In the genomic region with DNA sequence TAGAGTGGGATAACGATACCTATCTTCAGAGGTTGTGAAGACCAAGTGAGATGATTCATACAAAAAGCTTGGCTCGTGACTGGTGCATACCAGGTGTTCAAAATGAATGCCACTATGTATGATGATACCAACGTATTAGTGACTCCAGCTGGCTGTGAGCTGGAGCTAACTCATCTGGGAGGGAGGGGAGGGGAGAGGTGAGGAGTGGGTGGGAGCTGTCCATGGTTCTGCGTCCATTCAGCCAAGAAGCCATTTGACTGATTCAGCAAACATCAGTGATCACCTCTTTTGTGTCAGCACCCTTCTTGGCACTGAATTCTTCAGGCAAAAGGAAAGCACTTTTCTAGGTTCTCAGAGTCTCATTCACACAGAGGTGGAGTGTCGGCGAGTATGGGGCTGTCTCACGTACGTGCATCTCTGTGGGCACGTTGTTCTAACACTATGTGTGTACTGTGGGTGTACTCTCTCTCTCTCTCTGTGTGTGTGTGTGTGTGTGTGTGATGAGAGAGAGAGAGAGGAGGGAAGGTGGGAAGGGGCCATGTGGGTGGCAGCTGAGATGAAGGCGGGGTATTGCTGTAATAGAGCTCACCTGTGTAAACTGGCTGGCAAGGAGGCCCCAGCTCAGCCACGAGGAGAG, we compare ENCODE assay signal across 9 cellular contexts.
DNase-seq lines count a peak whose midpoint lies in the region; ATAC-seq and TF ChIP-seq lines count a peak whose summit lies in the region.
"Had no signal": no experiment of that assay in that cellular context is flagged by ENCODE, and none has a peak within 500 bp of the region (broad histone marks: within the 10 kb centered on the region; RNA-seq: fewer than 3 reads in every experiment).

No MANE protein-coding gene starts in this region.

- DNase-seq in ELR (ENCODE audit: low read depth): peak; percentile 37
- peak; percentile 29 for DNase-seq in HuH-7 (ENCODE audit: low spot score)
- peak; percentile 77 for DNase-seq in WTC11 (ENCODE audit: low spot score)
- DNase-seq in iris pigment epithelial cell (ENCODE audit: low read depth): peak; percentile 41
- no peak for DNase-seq in HCEC 1CT
- no peak for DNase-seq in NCI-H1105 treated with DMSO at 0.1 percent for 48 hours (lab: John Stamatoyannopoulos, UW)
- DNase-seq in NCI-H2029 treated with DMSO at 0.1 percent for 48 hours (lab: John Stamatoyannopoulos, UW): no peak
- DNase-seq: activated T-cell treated with anti-CD3 and anti-CD28 coated beads, Interleukin-2, amount 50 U/mL, for 4 hours had no signal

- peaks cover 4% of the 10 kb centered on the region for H3K4me1 Mint-ChIP-seq in WTC11

- CTCF ChIA-PET in WTC11 (lab: Charles Lee): interaction anchor here (0.6 to 1.4 kb wide), 4 partner anchors 15 to 123 kb away, joined by 3 to 10 read pairs (median 5); no protein-coding TSS in a partner anchor

- POLR2A ChIA-PET in WTC11 (lab: Charles Lee): interaction anchor here (0.6 to 0.8 kb wide), 2 partner anchors 90 to 189 kb away, joined by 3 to 4 read pairs; no protein-coding TSS in a partner anchor

- no peaks in the 10 kb centered on the region for H3K9me3 Mint-ChIP-seq in WTC11
- H3K9me3 Mint-ChIP-seq: activated T-cell treated with anti-CD3 and anti-CD28 coated beads, Interleukin-2, amount 50 U/mL, for 4 hours had no signal

- H3K36me3 Mint-ChIP-seq in WTC11: no peaks in the 10 kb centered on the region

- ATAC-seq in WTC11: peak; percentile 71
- ATAC-seq in HG03139 (IDR thresholded peaks at IDR 0.05; ENCODE audit: unreplicated experiment): no peak
- ATAC-seq: activated T-cell treated with anti-CD3 and anti-CD28 coated beads, Interleukin-2, amount 50 U/mL, for 4 hours had no signal

- peaks cover 5% of the 10 kb centered on the region; the same call in 1 of the 2 replicates for H3K27me3 Mint-ChIP-seq in WTC11 (ENCODE audit: low read depth)

- no peak for TF ChIP-seq CTCF in WTC11 (IDR thresholded peaks at IDR 0.05)

- no peak overlapping the region for H3K27ac Mint-ChIP-seq in WTC11

- H3K4me3 Mint-ChIP-seq in WTC11: no peak overlapping the region
- H3K4me3 Mint-ChIP-seq: activated T-cell treated with anti-CD3 and anti-CD28 coated beads, Interleukin-2, amount 50 U/mL, for 4 hours had no signal

TF ChIP-seq in WTC11, 78 proteins besides CTCF, POLR2A, EP300 and RAD21:
- TF ChIP-seq ZBTB21 (CRISPR knock-in tag; IDR thresholded peaks at IDR 0.05; ENCODE audit: borderline replicate concordance) (0 out of 2 replicates have a peak, but pooled peaks have one; percentile 43), ZBTB43 (CRISPR knock-in tag; IDR thresholded peaks at IDR 0.05) (no peak), NFATC4 (CRISPR knock-in tag; IDR thresholded peaks at IDR 0.05) (no peak), MXD4 (CRISPR knock-in tag; IDR thresholded peaks at IDR 0.05; ENCODE audit: borderline replicate concordance) (no peak), SMAD3 (CRISPR knock-in tag; IDR thresholded peaks at IDR 0.05; ENCODE audit: borderline replicate concordance) (peak; percentile 85), GABPB1 (CRISPR knock-in tag; IDR thresholded peaks at IDR 0.05) (no peak), SP1 (CRISPR knock-in tag; conservative IDR thresholded peaks at IDR 0.05) (no peak), SMAD4 (CRISPR knock-in tag; IDR thresholded peaks at IDR 0.05) (0 out of 2 replicates have a peak, but pooled peaks have one; percentile 74)
- TF ChIP-seq, protein P1, sequence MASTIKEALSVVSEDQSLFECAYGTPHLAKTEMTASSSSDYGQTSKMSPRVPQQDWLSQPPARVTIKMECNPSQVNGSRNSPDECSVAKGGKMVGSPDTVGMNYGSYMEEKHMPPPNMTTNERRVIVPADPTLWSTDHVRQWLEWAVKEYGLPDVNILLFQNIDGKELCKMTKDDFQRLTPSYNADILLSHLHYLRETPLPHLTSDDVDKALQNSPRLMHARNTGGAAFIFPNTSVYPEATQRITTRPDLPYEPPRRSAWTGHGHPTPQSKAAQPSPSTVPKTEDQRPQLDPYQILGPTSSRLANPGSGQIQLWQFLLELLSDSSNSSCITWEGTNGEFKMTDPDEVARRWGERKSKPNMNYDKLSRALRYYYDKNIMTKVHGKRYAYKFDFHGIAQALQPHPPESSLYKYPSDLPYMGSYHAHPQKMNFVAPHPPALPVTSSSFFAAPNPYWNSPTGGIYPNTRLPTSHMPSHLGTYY (CRISPR knock-in tag; IDR thresholded peaks at IDR 0.05): no peak
- TF ChIP-seq, protein P2, sequence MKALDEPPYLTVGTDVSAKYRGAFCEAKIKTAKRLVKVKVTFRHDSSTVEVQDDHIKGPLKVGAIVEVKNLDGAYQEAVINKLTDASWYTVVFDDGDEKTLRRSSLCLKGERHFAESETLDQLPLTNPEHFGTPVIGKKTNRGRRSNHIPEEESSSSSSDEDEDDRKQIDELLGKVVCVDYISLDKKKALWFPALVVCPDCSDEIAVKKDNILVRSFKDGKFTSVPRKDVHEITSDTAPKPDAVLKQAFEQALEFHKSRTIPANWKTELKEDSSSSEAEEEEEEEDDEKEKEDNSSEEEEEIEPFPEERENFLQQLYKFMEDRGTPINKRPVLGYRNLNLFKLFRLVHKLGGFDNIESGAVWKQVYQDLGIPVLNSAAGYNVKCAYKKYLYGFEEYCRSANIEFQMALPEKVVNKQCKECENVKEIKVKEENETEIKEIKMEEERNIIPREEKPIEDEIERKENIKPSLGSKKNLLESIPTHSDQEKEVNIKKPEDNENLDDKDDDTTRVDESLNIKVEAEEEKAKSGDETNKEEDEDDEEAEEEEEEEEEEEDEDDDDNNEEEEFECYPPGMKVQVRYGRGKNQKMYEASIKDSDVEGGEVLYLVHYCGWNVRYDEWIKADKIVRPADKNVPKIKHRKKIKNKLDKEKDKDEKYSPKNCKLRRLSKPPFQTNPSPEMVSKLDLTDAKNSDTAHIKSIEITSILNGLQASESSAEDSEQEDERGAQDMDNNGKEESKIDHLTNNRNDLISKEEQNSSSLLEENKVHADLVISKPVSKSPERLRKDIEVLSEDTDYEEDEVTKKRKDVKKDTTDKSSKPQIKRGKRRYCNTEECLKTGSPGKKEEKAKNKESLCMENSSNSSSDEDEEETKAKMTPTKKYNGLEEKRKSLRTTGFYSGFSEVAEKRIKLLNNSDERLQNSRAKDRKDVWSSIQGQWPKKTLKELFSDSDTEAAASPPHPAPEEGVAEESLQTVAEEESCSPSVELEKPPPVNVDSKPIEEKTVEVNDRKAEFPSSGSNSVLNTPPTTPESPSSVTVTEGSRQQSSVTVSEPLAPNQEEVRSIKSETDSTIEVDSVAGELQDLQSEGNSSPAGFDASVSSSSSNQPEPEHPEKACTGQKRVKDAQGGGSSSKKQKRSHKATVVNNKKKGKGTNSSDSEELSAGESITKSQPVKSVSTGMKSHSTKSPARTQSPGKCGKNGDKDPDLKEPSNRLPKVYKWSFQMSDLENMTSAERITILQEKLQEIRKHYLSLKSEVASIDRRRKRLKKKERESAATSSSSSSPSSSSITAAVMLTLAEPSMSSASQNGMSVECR (CRISPR knock-in tag; IDR thresholded peaks at IDR 0.05; ENCODE audit: borderline replicate concordance): no peak
- TF ChIP-seq, protein P3, sequence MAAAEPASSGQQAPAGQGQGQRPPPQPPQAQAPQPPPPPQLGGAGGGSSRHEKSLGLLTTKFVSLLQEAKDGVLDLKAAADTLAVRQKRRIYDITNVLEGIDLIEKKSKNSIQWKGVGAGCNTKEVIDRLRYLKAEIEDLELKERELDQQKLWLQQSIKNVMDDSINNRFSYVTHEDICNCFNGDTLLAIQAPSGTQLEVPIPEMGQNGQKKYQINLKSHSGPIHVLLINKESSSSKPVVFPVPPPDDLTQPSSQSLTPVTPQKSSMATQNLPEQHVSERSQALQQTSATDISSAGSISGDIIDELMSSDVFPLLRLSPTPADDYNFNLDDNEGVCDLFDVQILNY (CRISPR knock-in tag; IDR thresholded peaks at IDR 0.05): no peak
- TF ChIP-seq, protein P4, sequence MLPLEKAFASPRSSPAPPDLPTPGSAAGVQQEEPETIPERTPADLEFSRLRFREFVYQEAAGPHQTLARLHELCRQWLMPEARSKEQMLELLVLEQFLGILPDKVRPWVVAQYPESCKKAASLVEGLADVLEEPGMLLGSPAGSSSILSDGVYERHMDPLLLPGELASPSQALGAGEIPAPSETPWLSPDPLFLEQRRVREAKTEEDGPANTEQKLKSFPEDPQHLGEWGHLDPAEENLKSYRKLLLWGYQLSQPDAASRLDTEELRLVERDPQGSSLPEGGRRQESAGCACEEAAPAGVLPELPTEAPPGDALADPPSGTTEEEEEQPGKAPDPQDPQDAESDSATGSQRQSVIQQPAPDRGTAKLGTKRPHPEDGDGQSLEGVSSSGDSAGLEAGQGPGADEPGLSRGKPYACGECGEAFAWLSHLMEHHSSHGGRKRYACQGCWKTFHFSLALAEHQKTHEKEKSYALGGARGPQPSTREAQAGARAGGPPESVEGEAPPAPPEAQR (CRISPR knock-in tag; IDR thresholded peaks at IDR 0.05): no peak
- TF ChIP-seq, protein P5, sequence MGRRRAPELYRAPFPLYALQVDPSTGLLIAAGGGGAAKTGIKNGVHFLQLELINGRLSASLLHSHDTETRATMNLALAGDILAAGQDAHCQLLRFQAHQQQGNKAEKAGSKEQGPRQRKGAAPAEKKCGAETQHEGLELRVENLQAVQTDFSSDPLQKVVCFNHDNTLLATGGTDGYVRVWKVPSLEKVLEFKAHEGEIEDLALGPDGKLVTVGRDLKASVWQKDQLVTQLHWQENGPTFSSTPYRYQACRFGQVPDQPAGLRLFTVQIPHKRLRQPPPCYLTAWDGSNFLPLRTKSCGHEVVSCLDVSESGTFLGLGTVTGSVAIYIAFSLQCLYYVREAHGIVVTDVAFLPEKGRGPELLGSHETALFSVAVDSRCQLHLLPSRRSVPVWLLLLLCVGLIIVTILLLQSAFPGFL (CRISPR knock-in tag; IDR thresholded peaks at IDR 0.05; ENCODE audit: borderline replicate concordance): no peak

Comparison
In these comparisons a context has a peak if more than half of its experiments do, and no peak if none do; other contexts are left out.
1. DNase-seq: peak in ELR (single experiment), HuH-7 (single experiment), WTC11 (single experiment) and iris pigment epithelial cell (single experiment); none in HCEC 1CT (single experiment), NCI-H1105 treated with DMSO at 0.1 percent for 48 hours (single experiment) and NCI-H2029 treated with DMSO at 0.1 percent for 48 hours (single experiment).